Comparison of ENCODE assay signal across 3 cellular contexts in genomic region chr7:121079425-121080169, GRCh38.
TF ChIP-seq lines count a peak whose summit lies in the region.

No MANE protein-coding gene starts in this region.

TF ChIP-seq in SK-N-SH, 30 proteins besides CTCF, POLR2A, EP300 and RAD21 (continued from another document):
- TF ChIP-seq, protein P1, sequence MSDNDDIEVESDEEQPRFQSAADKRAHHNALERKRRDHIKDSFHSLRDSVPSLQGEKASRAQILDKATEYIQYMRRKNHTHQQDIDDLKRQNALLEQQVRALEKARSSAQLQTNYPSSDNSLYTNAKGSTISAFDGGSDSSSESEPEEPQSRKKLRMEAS (IDR thresholded peaks at IDR 0.05; ENCODE audit: low read depth), result no peak
- TF ChIP-seq NFIC (IDR thresholded peaks at IDR 0.05; ENCODE audit: borderline replicate concordance) (peak; percentile 14; the same call in 1 of the 2 replicates), TEAD4 (IDR thresholded peaks at IDR 0.05; ENCODE audit: borderline replicate concordance, insufficient read depth) (no peak), YY1 (IDR thresholded peaks at IDR 0.05; ENCODE audit: low read depth) (no peak), MXI1 (IDR thresholded peaks at IDR 0.05; ENCODE audit: low read depth, low read length) (no peak), ELF1 (IDR thresholded peaks at IDR 0.05) (no peak), SMC3 (IDR thresholded peaks at IDR 0.05; ENCODE audit: low read depth, low read length) (peak; percentile 15; the same call in 1 of the 2 replicates)
- TF ChIP-seq, protein P2, sequence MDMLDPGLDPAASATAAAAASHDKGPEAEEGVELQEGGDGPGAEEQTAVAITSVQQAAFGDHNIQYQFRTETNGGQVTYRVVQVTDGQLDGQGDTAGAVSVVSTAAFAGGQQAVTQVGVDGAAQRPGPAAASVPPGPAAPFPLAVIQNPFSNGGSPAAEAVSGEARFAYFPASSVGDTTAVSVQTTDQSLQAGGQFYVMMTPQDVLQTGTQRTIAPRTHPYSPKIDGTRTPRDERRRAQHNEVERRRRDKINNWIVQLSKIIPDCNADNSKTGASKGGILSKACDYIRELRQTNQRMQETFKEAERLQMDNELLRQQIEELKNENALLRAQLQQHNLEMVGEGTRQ (IDR thresholded peaks at IDR 0.05; ENCODE audit: borderline replicate concordance, low read depth, low read length), result no peak

TF ChIP-seq in SK-N-SH treated with all-trans-retinoic acid at 6 μM for 48 hours, 23 proteins besides CTCF, POLR2A, EP300 and RAD21 (continued from another document):
- TF ChIP-seq, protein P3, sequence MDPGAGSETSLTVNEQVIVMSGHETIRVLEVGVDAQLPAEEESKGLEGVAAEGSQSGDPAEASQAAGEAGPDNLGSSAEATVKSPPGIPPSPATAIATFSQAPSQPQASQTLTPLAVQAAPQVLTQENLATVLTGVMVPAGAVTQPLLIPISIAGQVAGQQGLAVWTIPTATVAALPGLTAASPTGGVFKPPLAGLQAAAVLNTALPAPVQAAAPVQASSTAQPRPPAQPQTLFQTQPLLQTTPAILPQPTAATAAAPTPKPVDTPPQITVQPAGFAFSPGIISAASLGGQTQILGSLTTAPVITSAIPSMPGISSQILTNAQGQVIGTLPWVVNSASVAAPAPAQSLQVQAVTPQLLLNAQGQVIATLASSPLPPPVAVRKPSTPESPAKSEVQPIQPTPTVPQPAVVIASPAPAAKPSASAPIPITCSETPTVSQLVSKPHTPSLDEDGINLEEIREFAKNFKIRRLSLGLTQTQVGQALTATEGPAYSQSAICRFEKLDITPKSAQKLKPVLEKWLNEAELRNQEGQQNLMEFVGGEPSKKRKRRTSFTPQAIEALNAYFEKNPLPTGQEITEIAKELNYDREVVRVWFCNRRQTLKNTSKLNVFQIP (CRISPR knock-in tag; IDR thresholded peaks at IDR 0.05; ENCODE audit: borderline replicate concordance, low read depth), result no peak
- no peak for TF ChIP-seq ISL1 (CRISPR knock-in tag; IDR thresholded peaks at IDR 0.05)
- no peak for TF ChIP-seq CREB5 (CRISPR knock-in tag; IDR thresholded peaks at IDR 0.05; ENCODE audit: low read depth)
- TF ChIP-seq ZNF70 (CRISPR knock-in tag; IDR thresholded peaks at IDR 0.05), result no peak
- no peak for TF ChIP-seq ZNF8 (CRISPR knock-in tag; IDR thresholded peaks at IDR 0.05)
- no peak for TF ChIP-seq ESRRG (CRISPR knock-in tag; IDR thresholded peaks at IDR 0.05)
- TF ChIP-seq, protein P4, sequence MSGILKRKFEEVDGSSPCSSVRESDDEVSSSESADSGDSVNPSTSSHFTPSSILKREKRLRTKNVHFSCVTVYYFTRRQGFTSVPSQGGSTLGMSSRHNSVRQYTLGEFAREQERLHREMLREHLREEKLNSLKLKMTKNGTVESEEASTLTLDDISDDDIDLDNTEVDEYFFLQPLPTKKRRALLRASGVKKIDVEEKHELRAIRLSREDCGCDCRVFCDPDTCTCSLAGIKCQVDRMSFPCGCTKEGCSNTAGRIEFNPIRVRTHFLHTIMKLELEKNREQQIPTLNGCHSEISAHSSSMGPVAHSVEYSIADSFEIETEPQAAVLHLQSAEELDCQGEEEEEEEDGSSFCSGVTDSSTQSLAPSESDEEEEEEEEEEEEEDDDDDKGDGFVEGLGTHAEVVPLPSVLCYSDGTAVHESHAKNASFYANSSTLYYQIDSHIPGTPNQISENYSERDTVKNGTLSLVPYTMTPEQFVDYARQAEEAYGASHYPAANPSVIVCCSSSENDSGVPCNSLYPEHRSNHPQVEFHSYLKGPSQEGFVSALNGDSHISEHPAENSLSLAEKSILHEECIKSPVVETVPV (CRISPR knock-in tag; IDR thresholded peaks at IDR 0.05), result no peak

TF ChIP-seq in GM12878, 131 proteins besides CTCF, POLR2A, EP300 and RAD21 (continued from another document):
- TF ChIP-seq HCFC1 (IDR thresholded peaks at IDR 0.05; ENCODE audit: low read length) (no peak), JUND (IDR thresholded peaks at IDR 0.05; ENCODE audit: low read depth, low read length) (no peak), EED (IDR thresholded peaks at IDR 0.05; ENCODE audit: low read depth) (no peak), NFYA (IDR thresholded peaks at IDR 0.05; ENCODE audit: borderline replicate concordance, low read depth, low read length) (no peak), TAF1 (IDR thresholded peaks at IDR 0.05; ENCODE audit: borderline replicate concordance, low read depth, low read length) (no peak), ZSCAN29 (IDR thresholded peaks at IDR 0.05) (no peak), MLLT1 (IDR thresholded peaks at IDR 0.05) (no peak), WRNIP1 (IDR thresholded peaks at IDR 0.05; ENCODE audit: borderline replicate concordance, low read depth, low read length) (no peak), SMARCA5 (IDR thresholded peaks at IDR 0.05) (no peak), YY1 (IDR thresholded peaks at IDR 0.05; ENCODE audit: low read depth, low read length) (no peak), RCOR1 (conservative IDR thresholded peaks at IDR 0.05; ENCODE audit: low read depth, low read length) (no peak), KAT2A (conservative IDR thresholded peaks at IDR 0.05; ENCODE audit: control insufficient read depth, low read depth, low read length) (no peak), PBX3 (IDR thresholded peaks at IDR 0.05; ENCODE audit: insufficient replicate concordance, low read depth, low read length) (no peak), MTA2 (IDR thresholded peaks at IDR 0.05; ENCODE audit: low read depth) (no peak)
- TF ChIP-seq, protein P5, sequence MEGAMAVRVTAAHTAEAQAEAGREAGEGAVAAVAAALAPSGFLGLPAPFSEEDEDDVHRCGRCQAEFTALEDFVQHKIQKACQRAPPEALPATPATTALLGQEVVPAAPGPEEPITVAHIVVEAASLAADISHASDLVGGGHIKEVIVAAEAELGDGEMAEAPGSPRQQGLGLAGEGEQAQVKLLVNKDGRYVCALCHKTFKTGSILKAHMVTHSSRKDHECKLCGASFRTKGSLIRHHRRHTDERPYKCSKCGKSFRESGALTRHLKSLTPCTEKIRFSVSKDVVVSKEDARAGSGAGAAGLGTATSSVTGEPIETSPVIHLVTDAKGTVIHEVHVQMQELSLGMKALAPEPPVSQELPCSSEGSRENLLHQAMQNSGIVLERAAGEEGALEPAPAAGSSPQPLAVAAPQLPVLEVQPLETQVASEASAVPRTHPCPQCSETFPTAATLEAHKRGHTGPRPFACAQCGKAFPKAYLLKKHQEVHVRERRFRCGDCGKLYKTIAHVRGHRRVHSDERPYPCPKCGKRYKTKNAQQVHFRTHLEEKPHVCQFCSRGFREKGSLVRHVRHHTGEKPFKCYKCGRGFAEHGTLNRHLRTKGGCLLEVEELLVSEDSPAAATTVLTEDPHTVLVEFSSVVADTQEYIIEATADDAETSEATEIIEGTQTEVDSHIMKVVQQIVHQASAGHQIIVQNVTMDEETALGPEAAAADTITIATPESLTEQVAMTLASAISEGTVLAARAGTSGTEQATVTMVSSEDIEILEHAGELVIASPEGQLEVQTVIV (IDR thresholded peaks at IDR 0.05; ENCODE audit: borderline replicate concordance, partially characterized antibody), result no peak
- TF ChIP-seq, protein P6, sequence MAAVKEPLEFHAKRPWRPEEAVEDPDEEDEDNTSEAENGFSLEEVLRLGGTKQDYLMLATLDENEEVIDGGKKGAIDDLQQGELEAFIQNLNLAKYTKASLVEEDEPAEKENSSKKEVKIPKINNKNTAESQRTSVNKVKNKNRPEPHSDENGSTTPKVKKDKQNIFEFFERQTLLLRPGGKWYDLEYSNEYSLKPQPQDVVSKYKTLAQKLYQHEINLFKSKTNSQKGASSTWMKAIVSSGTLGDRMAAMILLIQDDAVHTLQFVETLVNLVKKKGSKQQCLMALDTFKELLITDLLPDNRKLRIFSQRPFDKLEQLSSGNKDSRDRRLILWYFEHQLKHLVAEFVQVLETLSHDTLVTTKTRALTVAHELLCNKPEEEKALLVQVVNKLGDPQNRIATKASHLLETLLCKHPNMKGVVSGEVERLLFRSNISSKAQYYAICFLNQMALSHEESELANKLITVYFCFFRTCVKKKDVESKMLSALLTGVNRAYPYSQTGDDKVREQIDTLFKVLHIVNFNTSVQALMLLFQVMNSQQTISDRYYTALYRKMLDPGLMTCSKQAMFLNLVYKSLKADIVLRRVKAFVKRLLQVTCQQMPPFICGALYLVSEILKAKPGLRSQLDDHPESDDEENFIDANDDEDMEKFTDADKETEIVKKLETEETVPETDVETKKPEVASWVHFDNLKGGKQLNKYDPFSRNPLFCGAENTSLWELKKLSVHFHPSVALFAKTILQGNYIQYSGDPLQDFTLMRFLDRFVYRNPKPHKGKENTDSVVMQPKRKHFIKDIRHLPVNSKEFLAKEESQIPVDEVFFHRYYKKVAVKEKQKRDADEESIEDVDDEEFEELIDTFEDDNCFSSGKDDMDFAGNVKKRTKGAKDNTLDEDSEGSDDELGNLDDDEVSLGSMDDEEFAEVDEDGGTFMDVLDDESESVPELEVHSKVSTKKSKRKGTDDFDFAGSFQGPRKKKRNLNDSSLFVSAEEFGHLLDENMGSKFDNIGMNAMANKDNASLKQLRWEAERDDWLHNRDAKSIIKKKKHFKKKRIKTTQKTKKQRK (IDR thresholded peaks at IDR 0.05; ENCODE audit: low read depth, low read length), result no peak
